ENCODE assay signal across 8 cellular contexts in the genomic region with DNA sequence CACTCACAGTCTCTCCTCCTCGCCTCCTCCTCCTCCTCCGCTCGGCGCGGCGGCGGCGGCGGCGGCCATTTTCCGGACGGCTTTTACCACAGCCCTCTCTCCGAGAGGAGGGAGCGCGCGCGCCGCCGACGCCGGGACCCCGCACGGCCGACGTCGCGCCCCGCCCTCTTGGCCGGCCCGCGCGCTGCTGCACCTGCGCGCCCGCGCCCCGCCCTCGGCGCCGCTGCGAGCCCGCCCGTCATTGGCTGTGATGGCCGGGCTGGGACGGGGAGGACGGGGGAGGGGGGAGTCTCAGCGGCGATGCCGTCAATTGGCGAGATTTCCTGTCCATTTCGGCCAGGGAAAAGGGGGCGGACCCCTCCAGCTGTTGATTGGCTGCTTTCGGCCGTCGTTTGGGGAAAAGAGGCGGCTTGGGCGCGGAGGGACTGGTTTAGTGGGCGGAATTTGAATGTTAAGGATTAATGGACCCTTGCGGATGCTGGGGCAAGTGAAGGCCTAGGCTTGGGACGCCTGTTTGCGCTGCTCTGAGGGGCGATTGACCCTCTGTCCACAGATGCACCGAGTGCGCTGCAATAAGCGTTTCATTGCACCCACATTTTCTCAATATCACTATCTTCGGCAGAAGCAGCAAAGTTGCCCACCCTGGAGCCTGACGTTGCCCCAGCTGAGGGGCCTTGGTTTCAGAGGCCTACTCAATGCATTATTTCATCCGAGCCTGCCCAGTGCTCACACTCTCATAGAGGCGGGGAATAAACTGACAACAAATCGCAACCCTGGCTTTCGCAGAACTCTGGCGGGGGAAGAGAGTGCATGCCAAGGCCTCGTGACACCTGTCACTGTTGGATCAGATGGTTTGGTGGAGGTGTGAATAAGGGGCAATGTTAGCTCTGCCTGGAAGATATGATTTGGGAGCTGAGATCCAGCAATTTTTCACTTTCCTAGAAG. TPM values are rescaled to one million over a fixed set of nuclear protein-coding genes. Genes with fewer than 3 reads are reported as not detected.
DNase-seq lines count a peak whose midpoint lies in the region; ATAC-seq and TF ChIP-seq lines count a peak whose summit lies in the region.

A gene (minus strand): TSS at position 121 of the 945 bp plus-strand sequence.

- H3K4me2 ChIP-seq in osteoblast (ENCODE audit: insufficient read depth, low read length) = peak within 1 kb of the TSS; percentile 96

- no peak for TF ChIP-seq POLR2A in testis (IDR thresholded peaks at IDR 0.05)

- H3K4me3 ChIP-seq in GM06990 (replicated peaks; ENCODE audit: low read depth, low read length) = peak within 1 kb of the TSS; percentile 73
- H3K4me3 ChIP-seq in osteoblast (ENCODE audit: insufficient read depth, low read length) = peak within 1 kb of the TSS; percentile 82
- peak within 1 kb of the TSS; percentile 76 to 79 for H3K4me3 ChIP-seq in testis

- peaks cover 34% of the 10 kb centered on the region for H3K4me1 Mint-ChIP-seq in activated naive CD8-positive, alpha-beta T cell (ENCODE audit: low read depth)
- H3K4me1 Mint-ChIP-seq in glutamatergic neuron (ENCODE audit: low read depth, unreplicated experiment) = peaks cover 17% of the 10 kb centered on the region

- TF ChIP-seq CTCF in GM06990 (IDR thresholded peaks at IDR 0.05; ENCODE audit: insufficient read depth, low read length, poor library complexity, severe bottlenecking) (no peak), glutamatergic neuron (IDR thresholded peaks at IDR 0.05; ENCODE audit: partially characterized antibody, unreplicated experiment) (no peak), osteoblast (IDR thresholded peaks at IDR 0.05; ENCODE audit: extremely low read depth, low read depth, low read length) (no peak), testis (IDR thresholded peaks at IDR 0.05) (no peak)

- intact Hi-C loops in testis (cut with DNase I; ENCODE audit: low total_unique reads) = no loop called here

- peak within 1 kb of the TSS; percentile 90 for H3K4me3 Mint-ChIP-seq in activated naive CD8-positive, alpha-beta T cell
- H3K4me3 Mint-ChIP-seq in glutamatergic neuron (ENCODE audit: unreplicated experiment) = peak within 1 kb of the TSS; percentile 93

- H3K36me3 ChIP-seq in GM06990 (ENCODE audit: control insufficient read depth, insufficient read depth, low read length) (no peaks in the 10 kb centered on the region), osteoblast (ENCODE audit: insufficient read depth, low read length) (no peaks in the 10 kb centered on the region), testis (ENCODE audit: low read depth, missing control alignments) (no peaks in the 10 kb centered on the region)

- DNase-seq in GM06990 (ENCODE audit: extremely low read depth, insufficient read length) (peak; percentile 93), NCI-H1092 treated with DMSO at 0.1 percent for 48 hours (lab: John Stamatoyannopoulos, UW) (peak; percentile 96), SKM-1 treated with dmso at 0.1 percent for 144 hours (lab: John Stamatoyannopoulos, UW; ENCODE audit: unreplicated experiment) (peak; percentile 77), glutamatergic neuron (peak; percentile 92), osteoblast (ENCODE audit: insufficient read length, low spot score, missing footprints) (peak; percentile 99), testis (peak; percentile 94)

- no peaks in the 10 kb centered on the region for H3K27me3 ChIP-seq in GM06990 (replicated peaks; ENCODE audit: control insufficient read depth, insufficient read depth, low read length)
- H3K27me3 ChIP-seq in osteoblast (ENCODE audit: insufficient read depth, low read length) = peaks cover 12% of the 10 kb centered on the region
- no peaks in the 10 kb centered on the region for H3K27me3 ChIP-seq in testis

- H4K20me1 ChIP-seq in osteoblast (ENCODE audit: insufficient read depth, low read length) = peaks cover 31% of the 10 kb centered on the region

- peak; percentile 93 for ATAC-seq in HG02610 (IDR thresholded peaks at IDR 0.05; ENCODE audit: unreplicated experiment)

- H3K9me3 ChIP-seq in osteoblast (ENCODE audit: low read depth, low read length) (no peaks in the 10 kb centered on the region), testis (no peaks in the 10 kb centered on the region)

- H3K27ac ChIP-seq in osteoblast (ENCODE audit: low read depth, low read length) (peak within 1 kb of the TSS; percentile 83), testis (peak within 1 kb of the TSS; percentile 93 to 97)

- H2AFZ ChIP-seq in osteoblast (ENCODE audit: low read length) = peak within 1 kb of the TSS; percentile 93

- H3K4me1 ChIP-seq in osteoblast (ENCODE audit: insufficient read depth, low read length) (peaks cover 24% of the 10 kb centered on the region), testis (peaks cover 7% of the 10 kb centered on the region)

- H3K36me3 Mint-ChIP-seq in activated naive CD8-positive, alpha-beta T cell = peaks cover 4% of the 10 kb centered on the region
- H3K36me3 Mint-ChIP-seq in glutamatergic neuron (ENCODE audit: unreplicated experiment) = peaks cover 4% of the 10 kb centered on the region

- H3K27me3 Mint-ChIP-seq in activated naive CD8-positive, alpha-beta T cell = no peaks in the 10 kb centered on the region
- H3K27me3 Mint-ChIP-seq in glutamatergic neuron (ENCODE audit: unreplicated experiment) = peaks cover 7% of the 10 kb centered on the region

- 6 to 14% methylated on average over 4 to 42 of the region's 74 CpGs for WGBS in testis, 2 donors

- H3K79me2 ChIP-seq in osteoblast (ENCODE audit: insufficient read depth, low read length) = peaks cover 37% of the 10 kb centered on the region

- peak within 1 kb of the TSS; percentile 95 for H3K27ac Mint-ChIP-seq in activated naive CD8-positive, alpha-beta T cell
- peak within 1 kb of the TSS; percentile 92 for H3K27ac Mint-ChIP-seq in glutamatergic neuron (ENCODE audit: unreplicated experiment)

- no peaks in the 10 kb centered on the region for H3K9me3 Mint-ChIP-seq in activated naive CD8-positive, alpha-beta T cell (ENCODE audit: low read depth)
- H3K9me3 Mint-ChIP-seq in glutamatergic neuron (ENCODE audit: unreplicated experiment) = peaks cover 7% of the 10 kb centered on the region

RNA-seq across cellular contexts. Expression of the gene that starts here (rescaled TPM):
- 60.0 TPM for total RNA-seq in glutamatergic neuron (ENCODE audit: unreplicated experiment)
- total RNA-seq in osteoblast = 31.1 and 33.3 TPM in 2 replicates
- 10 to 100 TPM; 85.4 to 86.4 TPM for total RNA-seq in testis
- 25.0 TPM for polyA plus RNA-seq in testis (ENCODE audit: insufficient read depth, low read depth, low replicate concordance)

Comparison
In these comparisons a context has a peak if more than half of its experiments do, and no peak if none do; other contexts are left out.
1. Peak in every context shown above with its lines: DNase-seq, ATAC-seq, H3K4me3 ChIP-seq and H3K27ac ChIP-seq.